Comparison of ENCODE assay signal across 8 cellular contexts in genomic region chr9:76403352-76403751, GRCh38. TPM values are rescaled to one million over a fixed set of nuclear protein-coding genes. Genes with fewer than 3 reads are reported as not detected.
A peak's percentile ranks its signal among the peaks of the same experiment; 100 is the strongest.
DNase-seq lines count a peak whose midpoint lies in the region; ATAC-seq and TF ChIP-seq lines count a peak whose summit lies in the region.

No MANE protein-coding gene starts in this region.

- no peaks in the 10 kb centered on the region for H3K27me3 ChIP-seq in SU-DHL-6 (ENCODE audit: low read length)
- H3K27me3 ChIP-seq in naive thymus-derived CD4-positive, alpha-beta T cell (ENCODE audit: control insufficient read depth in 2 of 2, insufficient read depth in 2 of 2, low read length in 2 of 2), result no peaks in the 10 kb centered on the region

- H3K9ac ChIP-seq in SU-DHL-6 (ENCODE audit: low read length), result no peak overlapping the region

- H3K4me1 Mint-ChIP-seq in endothelial cell (ENCODE audit: unreplicated experiment), result peaks cover 10% of the 10 kb centered on the region
- H3K4me1 Mint-ChIP-seq in naive thymus-derived CD4-positive, alpha-beta T cell, result peaks cover 6 to 35% (median 9%) of the 10 kb centered on the region in 7 donors

- intact Hi-C loops in naive thymus-derived CD4-positive, alpha-beta T cell (cut with micrococcal nuclease), result loop anchor here (1.0 to 5.0 kb wide), 8 partner anchors 9 to 1859 kb away; partner anchors contain the start of genes RFK (in 2 of the 2) and GCNT1 (in 1 of the 2)

- H3K4me2 ChIP-seq in SU-DHL-6 (ENCODE audit: low read depth, low read length, poor library complexity, severe bottlenecking), result peak overlapping the region; percentile 26

- no peaks in the 10 kb centered on the region for H3K9me2 ChIP-seq in SU-DHL-6 (replicated peaks; ENCODE audit: insufficient read depth, low read length)

- H3K36me3 ChIP-seq in SU-DHL-6 (ENCODE audit: low read length), result no peaks in the 10 kb centered on the region
- no peaks in the 10 kb centered on the region for H3K36me3 ChIP-seq in naive thymus-derived CD4-positive, alpha-beta T cell (ENCODE audit: control insufficient read depth in 2 of 3, insufficient read depth in 3 of 3, low read length in 3 of 3)

- peaks cover 0 to 8% of the 10 kb centered on the region in 2 donors for H3K4me1 ChIP-seq in naive thymus-derived CD4-positive, alpha-beta T cell (ENCODE audit: control insufficient read depth in 2 of 2, insufficient read depth in 2 of 2, low read length in 2 of 2)

- peak overlapping the region; percentile 10 for H2AFZ ChIP-seq in SU-DHL-6 (ENCODE audit: low read depth, low read length, severe bottlenecking)

- H3K27me3 Mint-ChIP-seq in endothelial cell (ENCODE audit: unreplicated experiment), result peaks cover 2% of the 10 kb centered on the region
- H3K27me3 Mint-ChIP-seq in naive thymus-derived CD4-positive, alpha-beta T cell, result no peaks in the 10 kb centered on the region

- CTCF ChIA-PET in naive thymus-derived CD4-positive, alpha-beta T cell (lab: Charles Lee), result interaction anchor here (0.7 kb wide), 1 partner anchor 1226 kb away, joined by 3 read pairs; no protein-coding TSS in a partner anchor

- peak; percentile 16 for DNase-seq in activated naive CD4-positive, alpha-beta T cell treated with Interleukin-2 at 50 U/mL for 16 hours
- no peak for DNase-seq in activated naive CD4-positive, alpha-beta T cell treated with anti-CD3 and anti-CD28 coated beads, Interleukin-2, amount 50 U/mL, for 16 hours
- DNase-seq in HT1080 (ENCODE audit: low read depth) (peak; percentile 76), endothelial cell (ENCODE audit: low spot score) (no peak), 8988T (no peak)
- peak in 7 of 9 donors; percentile 39 to 64 (median 51) for DNase-seq in naive thymus-derived CD4-positive, alpha-beta T cell

- no peak overlapping the region for H3K4me3 ChIP-seq in SU-DHL-6 (ENCODE audit: insufficient read depth, low read length, poor library complexity, severe bottlenecking)
- H3K4me3 ChIP-seq in naive thymus-derived CD4-positive, alpha-beta T cell (ENCODE audit: low read length), result peak overlapping the region; percentile 48

- H3K9me3 Mint-ChIP-seq in endothelial cell (ENCODE audit: unreplicated experiment), result no peaks in the 10 kb centered on the region
- H3K9me3 Mint-ChIP-seq in naive thymus-derived CD4-positive, alpha-beta T cell, result no peaks in the 10 kb centered on the region

- H3K79me2 ChIP-seq in SU-DHL-6 (ENCODE audit: insufficient read depth, low read length), result no peaks in the 10 kb centered on the region

- no peak overlapping the region for H3K4me3 Mint-ChIP-seq in endothelial cell (ENCODE audit: unreplicated experiment)
- H3K4me3 Mint-ChIP-seq in naive thymus-derived CD4-positive, alpha-beta T cell, result peak overlapping the region; percentile 48 to 82 (median 70)

- no peak overlapping the region for H3K27ac Mint-ChIP-seq in endothelial cell (ENCODE audit: unreplicated experiment)
- peak overlapping the region; percentile 67 to 92 (median 77) for H3K27ac Mint-ChIP-seq in naive thymus-derived CD4-positive, alpha-beta T cell

- H3K27ac ChIP-seq in SU-DHL-6 (ENCODE audit: low read depth, low read length), result no peak overlapping the region
- peak overlapping the region; percentile 32 for H3K27ac ChIP-seq in naive thymus-derived CD4-positive, alpha-beta T cell (ENCODE audit: low read depth, low read length)

- ATAC-seq in GM21529 (IDR thresholded peaks at IDR 0.05; ENCODE audit: unreplicated experiment), result peak; percentile 89
- ATAC-seq in naive thymus-derived CD4-positive, alpha-beta T cell, result peak; percentile 94

- POLR2A ChIA-PET in naive thymus-derived CD4-positive, alpha-beta T cell (lab: Charles Lee), result interaction anchor here (1.0 kb wide), 1 partner anchor 9 kb away, joined by 4 read pairs; the partner anchor contains the start of gene RFK

- no peaks in the 10 kb centered on the region for H4K20me1 ChIP-seq in SU-DHL-6 (ENCODE audit: low read depth, low read length)

- H3K9me3 ChIP-seq in SU-DHL-6 (ENCODE audit: insufficient read depth, low read length), result no peaks in the 10 kb centered on the region
- no peaks in the 10 kb centered on the region for H3K9me3 ChIP-seq in naive thymus-derived CD4-positive, alpha-beta T cell (ENCODE audit: control insufficient read depth in 2 of 3, low read length in 3 of 3)

- no peaks in the 10 kb centered on the region for H3F3A ChIP-seq in SU-DHL-6 (ENCODE audit: insufficient read depth)

- H3K36me3 Mint-ChIP-seq in endothelial cell (ENCODE audit: low read depth, unreplicated experiment), result no peaks in the 10 kb centered on the region
- H3K36me3 Mint-ChIP-seq in naive thymus-derived CD4-positive, alpha-beta T cell, result no peaks in the 10 kb centered on the region

- TF ChIP-seq CTCF in SU-DHL-6 (IDR thresholded peaks at IDR 0.05; ENCODE audit: insufficient read depth, low read length, poor library complexity, severe bottlenecking), result peak; percentile 42
- TF ChIP-seq CTCF in endothelial cell (IDR thresholded peaks at IDR 0.05; ENCODE audit: unreplicated experiment), result peak; percentile 66

RNA-seq across cellular contexts. Expression of gene RFK, which starts 9.1 kb away (rescaled TPM):
- 23.7 and 25.3 TPM in 2 replicates for total RNA-seq in HT1080 (2014; rRNA removed; shearing (Covaris generic))
- polyA plus RNA-seq in HT1080 (2015; cell fraction: cytosol; rRNA removed), result 38.1 and 43.4 TPM in 2 replicates
- 11.7 and 17.1 TPM in 2 replicates for polyA plus RNA-seq in HT1080 (2015; cell fraction: nucleus; rRNA removed)
- 10.1 TPM for total RNA-seq in endothelial cell (ENCODE audit: unreplicated experiment)
- 10 to 100 TPM in 4 of 5 experiments, 1 to 10 TPM in 1; 6.8 to 18.6 (median 11.3) TPM for total RNA-seq in naive thymus-derived CD4-positive, alpha-beta T cell
- polyA plus RNA-seq in naive thymus-derived CD4-positive, alpha-beta T cell, result 10 to 100 TPM; 22.0 to 25.9 TPM

RNA-seq across cellular contexts. Expression of gene GCNT1, which starts 55.6 kb away (rescaled TPM):
- total RNA-seq in HT1080 (2014; rRNA removed; shearing (Covaris generic)), result 1.7 and 7.3 TPM in 2 replicates
- 3.6 and 4.8 TPM in 2 replicates for polyA plus RNA-seq in HT1080 (2015; cell fraction: cytosol; rRNA removed)
- polyA plus RNA-seq in HT1080 (2015; cell fraction: nucleus; rRNA removed), result 4.0 and 4.1 TPM in 2 replicates
- 33.7 TPM for total RNA-seq in endothelial cell (ENCODE audit: unreplicated experiment)
- total RNA-seq in naive thymus-derived CD4-positive, alpha-beta T cell, result 1 to 10 TPM; 1.4 to 8.9 (median 1.7) TPM
- 1 to 10 TPM in 1 of 2 donors, under 1 TPM in 1; 0.70 to 2.9 TPM for polyA plus RNA-seq in naive thymus-derived CD4-positive, alpha-beta T cell

Comparison
In these comparisons a context has a peak if more than half of its experiments do, and no peak if none do; other contexts are left out.
1. DNase-seq: peak in activated naive CD4-positive, alpha-beta T cell treated with Interleukin-2 at 50 U/mL for 16 hours (single experiment), HT1080 (single experiment) and naive thymus-derived CD4-positive, alpha-beta T cell (7 of 9); none in activated naive CD4-positive, alpha-beta T cell treated with anti-CD3 and anti-CD28 coated beads, Interleukin-2, amount 50 U/mL, for 16 hours (single experiment), endothelial cell (single experiment) and 8988T (single experiment).